ENCODE assay signal across 33 cellular contexts in genomic region chr3:142984255-142984654, GRCh38. TPM values are rescaled to one million over a fixed set of nuclear protein-coding genes. Genes with fewer than 3 reads are reported as not detected.
"Had no signal": no experiment of that assay in that cellular context is flagged by ENCODE, and none has a peak within 500 bp of the region (broad histone marks: within the 10 kb centered on the region; RNA-seq: fewer than 3 reads in every experiment).

No MANE protein-coding gene starts in this region.

- H3K27ac ChIP-seq: neural progenitor cell, ovary, parathyroid adenoma, psoas muscle, skin epidermis, spleen, suprapubic skin, testis, tibial artery, transverse colon, upper lobe of right lung, uterus had no signal

- H3K27ac Mint-ChIP-seq: natural killer cell; nephron; neural progenitor cell; progenitor cell of endocrine pancreas; stimulated activated memory B cell treated with anti-CD40 and anti-IgM and Interleukin-4, amounts not matched to agents 10 μg/mL and 1 μg/mL and 100 μg/mL, for 72 hours; type B pancreatic cell had no signal

- ATAC-seq: natural killer cell; psoas muscle; right cardiac atrium; sciatic nerve; stimulated activated memory B cell treated with anti-CD40 and anti-IgM and Interleukin-4, amounts not matched to agents 10 μg/mL and 1 μg/mL and 100 μg/mL, for 72 hours; stimulated activated naive CD8-positive, alpha-beta T cell treated with anti-CD3 and anti-CD28 coated beads, Interleukin-15, amount 100 ng/mL, for 72 hours; stimulated activated naive CD8-positive, alpha-beta T cell treated with anti-CD3 and anti-CD28 coated beads, Interleukin-15, Interleukin-2, amounts not matched to agents 100 U/mL and 50 U/mL, for 24 hours; upper lobe of right lung had no signal

- H3K4me3 ChIP-seq: neural progenitor cell, ovary, psoas muscle, skin epidermis, smooth muscle cell, spleen, suprapubic skin, testis, tibial artery, transverse colon, upper lobe of right lung, uterus had no signal

- H3K9me3 Mint-ChIP-seq: natural killer cell; neural progenitor cell; stimulated activated memory B cell treated with anti-CD40 and anti-IgM and Interleukin-4, amounts not matched to agents 10 μg/mL and 1 μg/mL and 100 μg/mL, for 72 hours; stimulated activated naive CD8-positive, alpha-beta T cell treated with anti-CD3 and anti-CD28 coated beads, Interleukin-15, amount 100 ng/mL, for 72 hours; type B pancreatic cell had no signal

- H3K36me3 Mint-ChIP-seq: natural killer cell; neural progenitor cell; stimulated activated memory B cell treated with anti-CD40 and anti-IgM and Interleukin-4, amounts not matched to agents 10 μg/mL and 1 μg/mL and 100 μg/mL, for 72 hours; type B pancreatic cell had no signal

- DNase-seq: natural killer cell; occipital lobe; ovary; posterior cingulate gyrus; psoas muscle; right cardiac atrium; spleen; stimulated activated CD4-positive, alpha-beta T cell treated with anti-CD3 and anti-CD28 coated beads, Interleukin-12 subunit alpha, Interleukin-12 subunit beta, amount 100 ng/mL, for 4 hours; stimulated activated CD4-positive, alpha-beta T cell treated with anti-CD3 and anti-CD28 coated beads, Interleukin-1b, Interleukin-23, amount 100 ng/mL, for 48 hours; stimulated activated CD4-positive, alpha-beta T cell treated with anti-CD3 and anti-CD28 coated beads, Interleukin-4, amount 100 ng/mL, for 1 hour; stimulated activated CD4-positive, alpha-beta T cell treated with anti-CD3 and anti-CD28 coated beads, Interleukin-4, amount 100 ng/mL, for 4 hours; stimulated activated CD8-positive, alpha-beta memory T cell treated with anti-CD3 and anti-CD28 coated beads, Interleukin-4, amount 100 ng/mL, for 48 hours; stimulated activated naive CD4-positive, alpha-beta T cell; stimulated activated naive CD8-positive, alpha-beta T cell treated with anti-CD3 and anti-CD28 coated beads, Interleukin-15, amount 100 ng/mL, for 72 hours; stimulated activated naive CD8-positive, alpha-beta T cell treated with anti-CD3 and anti-CD28 coated beads, Interleukin-15, Interleukin-2, amounts not matched to agents 100 U/mL and 50 U/mL, for 24 hours; substantia nigra; testis; tibial artery; transverse colon; upper lobe of right lung; uterus had no signal

- H3K36me3 ChIP-seq: neural progenitor cell, ovary, spleen, suprapubic skin, tibial artery, transverse colon, upper lobe of right lung, uterus had no signal

- H3K4me1 ChIP-seq: parathyroid adenoma, suprapubic skin, testis, tibial artery, upper lobe of right lung, uterus had no signal

- H3K9ac ChIP-seq: neural progenitor cell, parathyroid adenoma had no signal

- H3K79me2 ChIP-seq: parathyroid adenoma had no signal

- H2AFZ ChIP-seq: neural progenitor cell, parathyroid adenoma had no signal

- H3K27me3 ChIP-seq: neural progenitor cell, ovary, suprapubic skin, testis, upper lobe of right lung, uterus had no signal

- H3K4me2 ChIP-seq: neural progenitor cell, smooth muscle cell had no signal

- H3K4me1 Mint-ChIP-seq: natural killer cell; stimulated activated memory B cell treated with anti-CD40 and anti-IgM and Interleukin-4, amounts not matched to agents 10 μg/mL and 1 μg/mL and 100 μg/mL, for 72 hours; stimulated activated naive CD8-positive, alpha-beta T cell treated with anti-CD3 and anti-CD28 coated beads, Interleukin-15, amount 100 ng/mL, for 72 hours had no signal

- H3K9me3 ChIP-seq: ovary, psoas muscle, spleen, suprapubic skin, testis, tibial artery, transverse colon, upper lobe of right lung, uterus had no signal

- H3K4me3 Mint-ChIP-seq: natural killer cell; nephron; neural progenitor cell; stimulated activated memory B cell treated with anti-CD40 and anti-IgM and Interleukin-4, amounts not matched to agents 10 μg/mL and 1 μg/mL and 100 μg/mL, for 72 hours; stimulated activated naive CD8-positive, alpha-beta T cell treated with anti-CD3 and anti-CD28 coated beads, Interleukin-15, amount 100 ng/mL, for 72 hours; type B pancreatic cell had no signal

RNA-seq across cellular contexts. Expression of gene PAQR9, which starts 20.8 kb away (rescaled TPM):
- total RNA-seq: natural killer cell, osteoblast, suprapubic skin, transverse colon, upper lobe of right lung, urinary bladder had no signal
